8 cellular contexts compared by ENCODE assay signal in the genomic region with DNA sequence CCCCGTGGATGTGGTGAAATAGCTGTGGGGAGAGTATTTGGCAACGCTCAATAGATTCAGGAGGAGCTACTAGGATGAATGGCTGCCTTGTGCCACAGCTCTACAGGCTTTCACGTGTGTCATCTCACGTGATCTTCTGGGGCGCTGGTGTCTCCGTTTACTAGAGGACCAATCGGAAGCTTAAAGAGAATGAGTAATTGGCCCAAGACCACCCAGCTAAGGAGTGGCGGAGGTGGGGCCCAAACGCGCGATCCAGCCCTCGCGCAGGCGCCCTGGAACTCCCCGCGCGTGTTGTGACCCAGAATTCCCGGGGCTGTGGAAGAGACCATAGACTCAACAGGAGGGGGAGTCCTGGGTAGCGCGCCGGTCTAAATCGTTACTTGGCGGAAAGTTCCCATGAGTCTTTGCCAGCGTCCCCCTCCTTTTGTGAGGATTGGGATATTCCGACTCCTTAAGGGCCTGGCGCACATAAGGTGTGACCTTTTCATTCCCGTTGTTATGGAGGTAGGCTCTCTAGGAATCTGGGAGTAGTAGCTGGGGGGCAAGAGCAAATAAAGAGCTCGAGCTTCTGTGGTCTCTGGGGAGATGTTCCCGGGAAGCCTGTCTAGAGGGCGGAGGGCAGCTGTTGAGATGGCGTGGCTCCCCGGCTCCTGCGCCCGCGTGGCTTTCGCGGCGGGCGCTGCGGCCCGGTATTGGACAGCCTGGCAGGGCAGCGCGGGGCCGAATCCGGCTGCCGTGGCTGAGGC. TPM values are rescaled to one million over a fixed set of nuclear protein-coding genes. Genes with fewer than 3 reads are reported as not detected.
DNase-seq lines count a peak whose midpoint lies in the region; ATAC-seq and TF ChIP-seq lines count a peak whose summit lies in the region.

No MANE protein-coding gene starts in this region.

- peak; percentile 87 for ATAC-seq in activated T-helper 17 cell treated with anti-CD3 and anti-CD28 coated beads, Interleukin-2, amount 50 U/mL, for 72 hours (replicated peaks)
- ATAC-seq in naive thymus-derived CD4-positive, alpha-beta T cell, result peak; percentile 93
- peak; percentile 92 for ATAC-seq in stimulated activated memory B cell treated with anti-CD40 and anti-IgM and Interleukin-4, amounts not matched to agents 10 μg/mL and 1 μg/mL and 100 μg/mL, for 72 hours

- H3K4me3 Mint-ChIP-seq in activated T-helper 17 cell treated with anti-CD3 and anti-CD28 coated beads, Interleukin-2, amount 50 U/mL, for 72 hours, result peak overlapping the region; percentile 82
- H3K4me3 Mint-ChIP-seq in naive thymus-derived CD4-positive, alpha-beta T cell, result peak overlapping the region; percentile 91 to 100 (median 100)
- H3K4me3 Mint-ChIP-seq in stimulated activated memory B cell treated with anti-CD40 and anti-IgM and Interleukin-4, amounts not matched to agents 10 μg/mL and 1 μg/mL and 100 μg/mL, for 72 hours, result peak overlapping the region; percentile 98

- TF ChIP-seq CTCF in fibroblast of mammary gland (conservative IDR thresholded peaks at IDR 0.05; ENCODE audit: control insufficient read depth, insufficient read depth, low read depth, low read length), result no peak

- DNase-seq in EH (ENCODE audit: low read depth) (peak; percentile 99), GOT3 (lab: John Stamatoyannopoulos, UW) (peak; percentile 95), LHCN-M2 (ENCODE audit: low read depth) (peak; percentile 100), RPMI7951 (ENCODE audit: low read depth) (peak; percentile 98), fibroblast of mammary gland (ENCODE audit: low read depth) (peak; percentile 100)
- DNase-seq in naive thymus-derived CD4-positive, alpha-beta T cell, result peak; percentile 81 to 97 (median 95)

- H3K4me3 ChIP-seq in fibroblast of mammary gland (ENCODE audit: control insufficient read depth, low read depth, low read length), result peak overlapping the region; percentile 95
- peak overlapping the region; percentile 89 for H3K4me3 ChIP-seq in naive thymus-derived CD4-positive, alpha-beta T cell (ENCODE audit: low read length)

- H3K36me3 Mint-ChIP-seq in activated T-helper 17 cell treated with anti-CD3 and anti-CD28 coated beads, Interleukin-2, amount 50 U/mL, for 72 hours (ENCODE audit: low read depth), result peaks cover 50% of the 10 kb centered on the region
- H3K36me3 Mint-ChIP-seq in naive thymus-derived CD4-positive, alpha-beta T cell, result peaks cover 0 to 37% (median 13%) of the 10 kb centered on the region in 5 donors
- peaks cover 40% of the 10 kb centered on the region for H3K36me3 Mint-ChIP-seq in stimulated activated memory B cell treated with anti-CD40 and anti-IgM and Interleukin-4, amounts not matched to agents 10 μg/mL and 1 μg/mL and 100 μg/mL, for 72 hours

- H3K27ac ChIP-seq in naive thymus-derived CD4-positive, alpha-beta T cell (ENCODE audit: low read depth, low read length), result peak overlapping the region; percentile 92

- H3K36me3 ChIP-seq in naive thymus-derived CD4-positive, alpha-beta T cell (ENCODE audit: control insufficient read depth in 2 of 3, insufficient read depth in 3 of 3, low read length in 3 of 3), result peaks cover 0 to 42% (median 15%) of the 10 kb centered on the region in 3 experiments

- H3K4me1 Mint-ChIP-seq in activated T-helper 17 cell treated with anti-CD3 and anti-CD28 coated beads, Interleukin-2, amount 50 U/mL, for 72 hours, result peaks cover 29% of the 10 kb centered on the region
- H3K4me1 Mint-ChIP-seq in naive thymus-derived CD4-positive, alpha-beta T cell, result peaks cover 30 to 55% (median 47%) of the 10 kb centered on the region in 7 donors
- H3K4me1 Mint-ChIP-seq in stimulated activated memory B cell treated with anti-CD40 and anti-IgM and Interleukin-4, amounts not matched to agents 10 μg/mL and 1 μg/mL and 100 μg/mL, for 72 hours, result peaks cover 63% of the 10 kb centered on the region

- H3K27me3 ChIP-seq in naive thymus-derived CD4-positive, alpha-beta T cell (ENCODE audit: control insufficient read depth in 2 of 2, insufficient read depth in 2 of 2, low read length in 2 of 2), result no peaks in the 10 kb centered on the region

- H3K27ac Mint-ChIP-seq in activated T-helper 17 cell treated with anti-CD3 and anti-CD28 coated beads, Interleukin-2, amount 50 U/mL, for 72 hours, result peak overlapping the region; percentile 99
- H3K27ac Mint-ChIP-seq in naive thymus-derived CD4-positive, alpha-beta T cell, result peak overlapping the region; percentile 91 to 100 (median 99)
- peak overlapping the region; percentile 91 for H3K27ac Mint-ChIP-seq in stimulated activated memory B cell treated with anti-CD40 and anti-IgM and Interleukin-4, amounts not matched to agents 10 μg/mL and 1 μg/mL and 100 μg/mL, for 72 hours

- H3K27me3 Mint-ChIP-seq in activated T-helper 17 cell treated with anti-CD3 and anti-CD28 coated beads, Interleukin-2, amount 50 U/mL, for 72 hours, result no peaks in the 10 kb centered on the region
- H3K27me3 Mint-ChIP-seq in naive thymus-derived CD4-positive, alpha-beta T cell, result no peaks in the 10 kb centered on the region
- no peaks in the 10 kb centered on the region for H3K27me3 Mint-ChIP-seq in stimulated activated memory B cell treated with anti-CD40 and anti-IgM and Interleukin-4, amounts not matched to agents 10 μg/mL and 1 μg/mL and 100 μg/mL, for 72 hours

- POLR2A ChIA-PET in naive thymus-derived CD4-positive, alpha-beta T cell (lab: Charles Lee), result interaction anchor here (0.6 to 4.7 kb wide), 14 partner anchors 10 to 1648 kb away, joined by 3 to 55 read pairs (median 4); a partner anchor contains a TSS

- no peaks in the 10 kb centered on the region for H3K9me3 Mint-ChIP-seq in activated T-helper 17 cell treated with anti-CD3 and anti-CD28 coated beads, Interleukin-2, amount 50 U/mL, for 72 hours
- H3K9me3 Mint-ChIP-seq in naive thymus-derived CD4-positive, alpha-beta T cell, result no peaks in the 10 kb centered on the region
- no peaks in the 10 kb centered on the region for H3K9me3 Mint-ChIP-seq in stimulated activated memory B cell treated with anti-CD40 and anti-IgM and Interleukin-4, amounts not matched to agents 10 μg/mL and 1 μg/mL and 100 μg/mL, for 72 hours

- CTCF ChIA-PET in naive thymus-derived CD4-positive, alpha-beta T cell (lab: Charles Lee), result interaction anchor here (0.6 to 1.6 kb wide), 5 partner anchors 12 to 440 kb away, joined by 4 to 5 read pairs (median 4); a partner anchor contains a TSS

- H3K4me1 ChIP-seq in naive thymus-derived CD4-positive, alpha-beta T cell (ENCODE audit: control insufficient read depth in 2 of 2, insufficient read depth in 2 of 2, low read length in 2 of 2), result peaks cover 27 to 41% of the 10 kb centered on the region in 2 donors

- H3K9me3 ChIP-seq in naive thymus-derived CD4-positive, alpha-beta T cell (ENCODE audit: control insufficient read depth in 2 of 3, low read length in 3 of 3), result no peaks in the 10 kb centered on the region

- intact Hi-C loops in naive thymus-derived CD4-positive, alpha-beta T cell (cut with micrococcal nuclease), result loop anchor here (1.0 to 10.0 kb wide), 15 partner anchors 15 to 846 kb away; a partner anchor contains a TSS

RNA-seq across cellular contexts. Expression of a gene that starts 23.4 kb away (rescaled TPM):
- 54.8 and 56.7 TPM in 2 replicates for total RNA-seq in LHCN-M2 (2014; rRNA removed)
- polyA plus RNA-seq in LHCN-M2 (2012), result 59.2 TPM
- total RNA-seq in RPMI7951 (2014; rRNA removed; shearing (Covaris generic)), result 123 and 130 TPM in 2 replicates
- total RNA-seq in activated T-helper 17 cell treated with anti-CD3 and anti-CD28 coated beads, Interleukin-2, amount 50 U/mL, for 72 hours, result 10 to 100 TPM; 35.4 to 74.9 TPM
- total RNA-seq in naive thymus-derived CD4-positive, alpha-beta T cell, result 100 to 1,000 TPM in 1 of 5 experiments, 10 to 100 TPM in 4; 66.8 to 141 (median 80.0) TPM
- polyA plus RNA-seq in naive thymus-derived CD4-positive, alpha-beta T cell, result 100 to 1,000 TPM in 1 of 2 donors, 10 to 100 TPM in 1; 78.7 to 104 TPM

RNA-seq across cellular contexts. Expression of a gene that starts 53.3 kb away (rescaled TPM):
- 0.06 and 0.38 TPM in 2 replicates for total RNA-seq in LHCN-M2 (2014; rRNA removed)
- polyA plus RNA-seq in LHCN-M2 (2012), result 1.1 TPM
- total RNA-seq in RPMI7951 (2014; rRNA removed; shearing (Covaris generic)), result 2.7 and 3.2 TPM in 2 replicates
- 1 to 10 TPM in 1 of 2 donors, under 1 TPM in 1; 0.90 to 2.3 TPM for total RNA-seq in activated T-helper 17 cell treated with anti-CD3 and anti-CD28 coated beads, Interleukin-2, amount 50 U/mL, for 72 hours
- 1 to 10 TPM in 4 of 5 experiments, under 1 TPM in 1; 0.92 to 5.2 (median 3.8) TPM for total RNA-seq in naive thymus-derived CD4-positive, alpha-beta T cell
- 1 to 10 TPM; 1.7 to 2.6 TPM for polyA plus RNA-seq in naive thymus-derived CD4-positive, alpha-beta T cell

RNA-seq across cellular contexts. Expression of a gene that starts 57.8 kb away (rescaled TPM):
- total RNA-seq in LHCN-M2 (2014; rRNA removed), result 992 and 1,176 TPM in 2 replicates
- 2,961 TPM for polyA plus RNA-seq in LHCN-M2 (2012)
- 2,073 and 2,186 TPM in 2 replicates for total RNA-seq in RPMI7951 (2014; rRNA removed; shearing (Covaris generic))
- 1,000 to 10,000 TPM in 1 of 2 donors, 100 to 1,000 TPM in 1; 896 to 1,413 TPM for total RNA-seq in activated T-helper 17 cell treated with anti-CD3 and anti-CD28 coated beads, Interleukin-2, amount 50 U/mL, for 72 hours
- 1,000 to 10,000 TPM in 1 of 5 experiments, 100 to 1,000 TPM in 4; 537 to 1,283 (median 621) TPM for total RNA-seq in naive thymus-derived CD4-positive, alpha-beta T cell
- 1,000 to 10,000 TPM; 1,829 to 1,950 TPM for polyA plus RNA-seq in naive thymus-derived CD4-positive, alpha-beta T cell

Comparison
In these comparisons a context has a peak if more than half of its experiments do, and no peak if none do; other contexts are left out.
1. Peak in every context shown above with its lines: DNase-seq, ATAC-seq, H3K4me3 ChIP-seq and H3K27ac ChIP-seq.